8 cellular contexts compared by ENCODE assay signal in genomic region chr12:31591308-31591901, GRCh38. TPM values are rescaled to one million over a fixed set of nuclear protein-coding genes. Genes with fewer than 3 reads are reported as not detected.
DNase-seq lines count a peak whose midpoint lies in the region; ATAC-seq lines count a peak whose summit lies in the region.

No MANE protein-coding gene starts in this region.

- ATAC-seq in GM21390 (IDR thresholded peaks at IDR 0.05; ENCODE audit: unreplicated experiment) = peak; percentile 14

- DNase-seq in EL = peak; percentile 21
- DNase-seq in HuH-7 (ENCODE audit: low spot score) = peak; percentile 32
- DNase-seq in anterior cingulate cortex (lab: John Stamatoyannopoulos, UW) = peak in 34 of 58 donors; percentile 11 to 80 (median 48)
- DNase-seq in hypothalamus (lab: John Stamatoyannopoulos, UW) = peak in 30 of 51 donors; percentile 2 to 88 (median 36)
- DNase-seq in renal cortical epithelial cell (ENCODE audit: low read depth) = peak; percentile 23
- no peak for DNase-seq in NOMO-1 treated with DMSO at 0.1 percent for 48 hours (lab: John Stamatoyannopoulos, UW; ENCODE audit: unreplicated experiment)
- DNase-seq in DMS 273 (lab: John Stamatoyannopoulos, UW; ENCODE audit: unreplicated experiment) = no peak

RNA-seq across cellular contexts. Expression of gene DENND5B, which starts 0.5 kb away (rescaled TPM):
- 9.2 and 23.9 TPM in 2 replicates for total RNA-seq in renal cortical epithelial cell

Comparison
In these comparisons a context has a peak if more than half of its experiments do, and no peak if none do; other contexts are left out.
1. DNase-seq: peak in EL (single experiment), HuH-7 (single experiment), anterior cingulate cortex (34 of 58), hypothalamus (30 of 51) and renal cortical epithelial cell (single experiment); none in NOMO-1 treated with DMSO at 0.1 percent for 48 hours (single experiment) and DMS 273 (single experiment).